In genomic region chr7:33750177-33750576, GRCh38 we compare ENCODE assay signal across 13 cellular contexts.
DNase-seq lines count a peak whose midpoint lies in the region; ATAC-seq lines count a peak whose summit lies in the region.
"Had no signal": no experiment of that assay in that cellular context is flagged by ENCODE, and none has a peak within 500 bp of the region (broad histone marks: within the 10 kb centered on the region; RNA-seq: fewer than 3 reads in every experiment).

No MANE protein-coding gene starts in this region.

- peak; percentile 96 for DNase-seq in LHCN-M2 (ENCODE audit: low read depth)
- no peak for DNase-seq in stimulated activated naive B cell treated with anti-CD40 and anti-IgM and Interleukin-4, amounts not matched to agents 10 μg/mL and 1 μg/mL and 100 μg/mL, for 72 hours
- no peak for DNase-seq in activated CD4-positive, alpha-beta T cell treated with anti-CD3 and anti-CD28 coated beads for 4 hours
- DNase-seq in NCI-H345 (lab: John Stamatoyannopoulos, UW): no peak
- no peak for DNase-seq in SIG-M5 treated with dmso at 0.1 percent for 504 hours (lab: John Stamatoyannopoulos, UW; ENCODE audit: unreplicated experiment)
- DNase-seq: activated B cell treated with CpG ODN at 0.5 μM for 24 hours; activated gamma-delta T cell; DMS153; effector CD8-positive, alpha-beta T cell; natural killer cell; substantia nigra had no signal

- H3K27ac Mint-ChIP-seq in stimulated activated naive B cell treated with anti-CD40 and anti-IgM and Interleukin-4, amounts not matched to agents 10 μg/mL and 1 μg/mL and 100 μg/mL, for 72 hours: no peak overlapping the region
- H3K27ac Mint-ChIP-seq: activated B cell treated with CpG ODN at 0.5 μM for 24 hours, natural killer cell had no signal

- no peak overlapping the region for H3K4me3 Mint-ChIP-seq in stimulated activated naive B cell treated with anti-CD40 and anti-IgM and Interleukin-4, amounts not matched to agents 10 μg/mL and 1 μg/mL and 100 μg/mL, for 72 hours
- H3K4me3 Mint-ChIP-seq: activated B cell treated with CpG ODN at 0.5 μM for 24 hours, natural killer cell had no signal

- no peaks in the 10 kb centered on the region for H3K27me3 Mint-ChIP-seq in stimulated activated naive B cell treated with anti-CD40 and anti-IgM and Interleukin-4, amounts not matched to agents 10 μg/mL and 1 μg/mL and 100 μg/mL, for 72 hours

- peak; percentile 55 for ATAC-seq in GM19324 (IDR thresholded peaks at IDR 0.05; ENCODE audit: low FRiP score, unreplicated experiment)
- peak; percentile 86 for ATAC-seq in HG02759 (IDR thresholded peaks at IDR 0.05; ENCODE audit: unreplicated experiment)
- peak; percentile 23 to 45 for ATAC-seq in stimulated activated naive B cell treated with anti-CD40 and anti-IgM and Interleukin-4, amounts not matched to agents 10 μg/mL and 1 μg/mL and 100 μg/mL, for 72 hours (replicated peaks)
- ATAC-seq: natural killer cell had no signal

- no peaks in the 10 kb centered on the region for H3K36me3 Mint-ChIP-seq in stimulated activated naive B cell treated with anti-CD40 and anti-IgM and Interleukin-4, amounts not matched to agents 10 μg/mL and 1 μg/mL and 100 μg/mL, for 72 hours
- H3K36me3 Mint-ChIP-seq: natural killer cell had no signal

- no peaks in the 10 kb centered on the region for H3K4me1 Mint-ChIP-seq in stimulated activated naive B cell treated with anti-CD40 and anti-IgM and Interleukin-4, amounts not matched to agents 10 μg/mL and 1 μg/mL and 100 μg/mL, for 72 hours
- H3K4me1 Mint-ChIP-seq: activated B cell treated with CpG ODN at 0.5 μM for 24 hours, natural killer cell had no signal

- H3K9me3 Mint-ChIP-seq in stimulated activated naive B cell treated with anti-CD40 and anti-IgM and Interleukin-4, amounts not matched to agents 10 μg/mL and 1 μg/mL and 100 μg/mL, for 72 hours: no peaks in the 10 kb centered on the region
- H3K9me3 Mint-ChIP-seq: activated B cell treated with CpG ODN at 0.5 μM for 24 hours, natural killer cell had no signal

Comparison
In these comparisons a context has a peak if more than half of its experiments do, and no peak if none do; other contexts are left out.
1. ATAC-seq: peak in every context shown above with its lines; median percentile 86 in HG02759; 55 in GM19324; 34 in stimulated activated naive B cell treated with anti-CD40 and anti-IgM and Interleukin-4, amounts not matched to agents 10 μg/mL and 1 μg/mL and 100 μg/mL, for 72 hours.